Comparison of ENCODE assay signal across 9 cellular contexts in the genomic region with DNA sequence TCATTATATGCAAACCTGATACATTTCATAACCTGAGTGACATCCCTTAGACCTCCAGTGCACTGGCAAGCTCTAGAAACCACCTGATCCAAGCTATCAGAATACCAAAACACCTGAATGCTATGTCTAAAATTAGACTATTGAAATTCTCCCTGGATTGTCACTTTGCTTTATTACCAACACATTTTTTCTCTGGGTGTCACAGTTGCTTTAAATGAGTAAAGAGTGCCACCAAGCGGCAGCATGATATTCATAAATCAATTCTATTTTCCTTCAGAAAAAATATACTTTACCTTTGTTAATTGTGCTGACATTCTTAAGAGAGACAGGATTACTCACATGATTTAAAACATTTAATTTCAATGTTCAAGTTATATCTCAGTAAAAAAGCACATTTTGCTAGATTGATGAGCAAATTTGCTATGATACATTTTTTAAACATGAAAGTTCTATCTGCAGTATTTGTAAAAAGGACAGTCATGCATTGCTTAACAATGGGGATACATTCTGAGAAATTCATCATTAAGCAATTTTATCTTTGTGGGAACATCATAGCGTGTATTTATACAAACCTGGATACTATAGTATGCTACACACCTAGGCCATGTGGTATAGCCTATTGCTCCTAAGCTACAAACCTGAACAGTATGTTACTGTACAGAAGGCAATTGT.
A peak's percentile ranks its signal among the peaks of the same experiment; 100 is the strongest.
DNase-seq lines count a peak whose midpoint lies in the region; ATAC-seq lines count a peak whose summit lies in the region.
"Had no signal": no experiment of that assay in that cellular context is flagged by ENCODE, and none has a peak within 500 bp of the region (broad histone marks: within the 10 kb centered on the region; RNA-seq: fewer than 3 reads in every experiment).

No MANE protein-coding gene starts in this region.

- H3K4me3 ChIP-seq in skeletal muscle satellite cell (ENCODE audit: low read length): no peak overlapping the region
- H3K4me3 ChIP-seq: BLaER1 had no signal

- H3K4me3 Mint-ChIP-seq in activated T-cell treated with anti-CD3 and anti-CD28 coated beads, Interleukin-2, amount 50 U/mL, for 72 hours: no peak overlapping the region

- no peaks in the 10 kb centered on the region for H3K9me3 Mint-ChIP-seq in activated T-cell treated with anti-CD3 and anti-CD28 coated beads, Interleukin-2, amount 50 U/mL, for 72 hours

- peaks cover 24% of the 10 kb centered on the region for H3K4me1 ChIP-seq in skeletal muscle satellite cell (ENCODE audit: control insufficient read depth, insufficient read depth, low read length)

- H3K27me3 ChIP-seq in skeletal muscle satellite cell (ENCODE audit: control insufficient read depth, insufficient read depth, low read length): no peaks in the 10 kb centered on the region
- H3K27me3 ChIP-seq: BLaER1 had no signal

- H3K4me1 Mint-ChIP-seq in activated T-cell treated with anti-CD3 and anti-CD28 coated beads, Interleukin-2, amount 50 U/mL, for 72 hours (ENCODE audit: low read depth): peaks cover 6% of the 10 kb centered on the region

- H3K9ac ChIP-seq in skeletal muscle satellite cell (ENCODE audit: low read depth, low read length): peak overlapping the region; percentile 62
- H3K9ac ChIP-seq: BLaER1 had no signal

- H3K36me3 Mint-ChIP-seq in activated T-cell treated with anti-CD3 and anti-CD28 coated beads, Interleukin-2, amount 50 U/mL, for 72 hours (ENCODE audit: insufficient read depth in 2 of 2): no peaks in the 10 kb centered on the region

- H3K27ac Mint-ChIP-seq in activated T-cell treated with anti-CD3 and anti-CD28 coated beads, Interleukin-2, amount 50 U/mL, for 72 hours: no peak overlapping the region

- no peaks in the 10 kb centered on the region for H3K27me3 Mint-ChIP-seq in activated T-cell treated with anti-CD3 and anti-CD28 coated beads, Interleukin-2, amount 50 U/mL, for 72 hours (ENCODE audit: low read depth)

- ATAC-seq in HG02610 (IDR thresholded peaks at IDR 0.05; ENCODE audit: unreplicated experiment) (peak; percentile 35), GM19467 (IDR thresholded peaks at IDR 0.05; ENCODE audit: unreplicated experiment) (no peak)
- no peak for ATAC-seq in activated T-cell treated with anti-CD3 and anti-CD28 coated beads, Interleukin-2, amount 50 U/mL, for 72 hours (replicated peaks in 1 of 2)

- no peaks in the 10 kb centered on the region for H3K9me3 ChIP-seq in skeletal muscle satellite cell (replicated peaks; ENCODE audit: low read length)
- H3K9me3 ChIP-seq: BLaER1 had no signal

- H3K4me2 ChIP-seq in skeletal muscle satellite cell (ENCODE audit: low read length): peak overlapping the region; percentile 70
- H3K4me2 ChIP-seq: BLaER1 had no signal

- H3K36me3 ChIP-seq in skeletal muscle satellite cell (ENCODE audit: insufficient read depth, low read length): no peaks in the 10 kb centered on the region
- H3K36me3 ChIP-seq: BLaER1 had no signal

- DNase-seq in DMS 273 (lab: John Stamatoyannopoulos, UW; ENCODE audit: unreplicated experiment): peak; percentile 68
- no peak for DNase-seq in DMS 273 treated with DMSO at 0.1 percent for 48 hours (lab: John Stamatoyannopoulos, UW)
- peak; percentile 3 for DNase-seq in NCI-H524 treated with DMSO at 0.1 percent for 48 hours (lab: John Stamatoyannopoulos, UW)
- peak; percentile 38 for DNase-seq in activated T-cell treated with anti-CD3 and anti-CD28 coated beads, Interleukin-2, amount 50 U/mL, for 72 hours
- DNase-seq in germinal center (ENCODE audit: low spot score): peak; percentile 14
